31 cellular contexts compared by ENCODE assay signal in genomic region chrX:26414534-26414933, GRCh38.
"Had no signal": no experiment of that assay in that cellular context is flagged by ENCODE, and none has a peak within 500 bp of the region (broad histone marks: within the 10 kb centered on the region; RNA-seq: fewer than 3 reads in every experiment).

No MANE protein-coding gene starts in this region.

- H3K4me1 ChIP-seq: left lung, prostate gland, stomach, testis, thyroid gland, upper lobe of right lung had no signal

- H3K4me1 Mint-ChIP-seq: immature natural killer cell; naive thymus-derived CD4-positive, alpha-beta T cell; stimulated activated naive B cell treated with anti-CD40 and anti-IgM and Interleukin-4, amounts not matched to agents 10 μg/mL and 1 μg/mL and 100 μg/mL, for 72 hours had no signal

- H3K27me3 Mint-ChIP-seq: naive thymus-derived CD4-positive, alpha-beta T cell; natural killer cell treated with Interleukin-12 subunit alpha and Interleukin-12 subunit beta and Interleukin-15 and Interleukin-18, amount 100 ng/mL, for 72 hours; stimulated activated naive B cell treated with anti-CD40 and anti-IgM and Interleukin-4, amounts not matched to agents 10 μg/mL and 1 μg/mL and 100 μg/mL, for 72 hours had no signal

- H3K79me2 ChIP-seq: hepatocyte had no signal

- H3K9me3 ChIP-seq: left lung, prostate gland, testis, upper lobe of right lung had no signal

- H3K4me3 ChIP-seq: hepatocyte, left lung, lung, mucosa of descending colon, pancreas, prostate gland, skin epidermis, stomach, testis, thyroid gland, upper lobe of right lung had no signal

- H3K36me3 Mint-ChIP-seq: immature natural killer cell; naive thymus-derived CD4-positive, alpha-beta T cell had no signal

- H3K4me2 ChIP-seq: hepatocyte had no signal

- ATAC-seq: left colon; left lung; mucosa of descending colon; naive thymus-derived CD4-positive, alpha-beta T cell; natural killer cell treated with Interleukin-12 subunit alpha and Interleukin-12 subunit beta and Interleukin-15 and Interleukin-18, amount 100 ng/mL, for 72 hours; pancreas; right cardiac atrium; sciatic nerve; stimulated activated naive B cell treated with anti-CD40 and anti-IgM and Interleukin-4, amounts not matched to agents 10 μg/mL and 1 μg/mL and 100 μg/mL, for 72 hours; stimulated activated naive CD8-positive, alpha-beta T cell treated with anti-CD3 and anti-CD28 coated beads, Interleukin-15, Interleukin-2, amounts not matched to agents 100 U/mL and 50 U/mL, for 24 hours; upper lobe of right lung had no signal

- H3K4me3 Mint-ChIP-seq: immature natural killer cell; naive thymus-derived CD4-positive, alpha-beta T cell; natural killer cell treated with Interleukin-12 subunit alpha and Interleukin-12 subunit beta and Interleukin-15 and Interleukin-18, amount 100 ng/mL, for 72 hours; stimulated activated naive B cell treated with anti-CD40 and anti-IgM and Interleukin-4, amounts not matched to agents 10 μg/mL and 1 μg/mL and 100 μg/mL, for 72 hours had no signal

- DNase-seq: immature natural killer cell; kidney; left colon; left lung; midbrain; mucosa of descending colon; naive thymus-derived CD4-positive, alpha-beta T cell; nucleus accumbens; pancreas; posterior cingulate gyrus; retina; right cardiac atrium; stimulated activated CD4-positive, alpha-beta T cell treated with anti-CD3 and anti-CD28 coated beads, Interleukin-12 subunit alpha, Interleukin-12 subunit beta, amount 100 ng/mL, for 4 hours; stimulated activated CD4-positive, alpha-beta T cell treated with anti-CD3 and anti-CD28 coated beads, Interleukin-15, amount 100 ng/mL, for 24 hours; stimulated activated CD4-positive, alpha-beta T cell treated with anti-CD3 and anti-CD28 coated beads, Interleukin-2, amount 100 ng/mL, for 24 hours; stimulated activated CD4-positive, alpha-beta T cell treated with anti-CD3 and anti-CD28 coated beads, Interleukin-4, amount 100 ng/mL, for 1 hour; stimulated activated naive B cell treated with anti-CD40 and anti-IgM and Interleukin-4, amounts not matched to agents 10 μg/mL and 1 μg/mL and 100 μg/mL, for 72 hours; stimulated activated naive CD8-positive, alpha-beta T cell treated with anti-CD3 and anti-CD28 coated beads, Interleukin-15, Interleukin-2, amounts not matched to agents 100 U/mL and 50 U/mL, for 24 hours; stomach; testis; thyroid gland; trophoblast cell; upper lobe of right lung had no signal

- H3K27ac ChIP-seq: hepatocyte, left lung, pancreas, prostate gland, skin epidermis, stomach, testis, thyroid gland, upper lobe of right lung had no signal

- H3K27me3 ChIP-seq: hepatocyte, left lung, pancreas, stomach, testis, thyroid gland, upper lobe of right lung had no signal

- H3K27ac Mint-ChIP-seq: immature natural killer cell; naive thymus-derived CD4-positive, alpha-beta T cell; natural killer cell treated with Interleukin-12 subunit alpha and Interleukin-12 subunit beta and Interleukin-15 and Interleukin-18, amount 100 ng/mL, for 72 hours; stimulated activated naive B cell treated with anti-CD40 and anti-IgM and Interleukin-4, amounts not matched to agents 10 μg/mL and 1 μg/mL and 100 μg/mL, for 72 hours had no signal

- H3K36me3 ChIP-seq: left lung, pancreas, prostate gland, stomach, thyroid gland, upper lobe of right lung had no signal

- FAIRE-seq: islet of Langerhans, urothelium cell line had no signal
